ENCODE assay signal across 27 cellular contexts in genomic region chr1:161171696-161172095, GRCh38. TPM values are rescaled to one million over a fixed set of nuclear protein-coding genes. Genes with fewer than 3 reads are reported as not detected.
A peak's percentile ranks its signal among the peaks of the same experiment; 100 is the strongest.
DNase-seq lines count a peak whose midpoint lies in the region; ATAC-seq lines count a peak whose summit lies in the region.
"Had no signal": no experiment of that assay in that cellular context is flagged by ENCODE, and none has a peak within 500 bp of the region (broad histone marks: within the 10 kb centered on the region; RNA-seq: fewer than 3 reads in every experiment).

No MANE protein-coding gene starts in this region.

- H3K27me3 Mint-ChIP-seq in activated naive CD8-positive, alpha-beta T cell = no peaks in the 10 kb centered on the region
- H3K27me3 Mint-ChIP-seq in activated naive CD8-positive, alpha-beta T cell treated with anti-CD3 and anti-CD28 coated beads, Interleukin-2, amount 50 U/mL, for 24 hours = no peaks in the 10 kb centered on the region
- H3K27me3 Mint-ChIP-seq in activated T-helper 17 cell treated with anti-CD3 and anti-CD28 coated beads, Interleukin-2, amount 50 U/mL, for 72 hours = no peaks in the 10 kb centered on the region
- no peaks in the 10 kb centered on the region for H3K27me3 Mint-ChIP-seq in natural killer cell treated with Interleukin-12 subunit alpha and Interleukin-12 subunit beta and Interleukin-15 and Interleukin-18, amount 100 ng/mL, for 72 hours
- H3K27me3 Mint-ChIP-seq: activated B cell treated with CpG ODN at 0.5 μM for 24 hours had no signal

- H3K27ac Mint-ChIP-seq in activated naive CD8-positive, alpha-beta T cell = peak overlapping the region; percentile 22
- no peak overlapping the region for H3K27ac Mint-ChIP-seq in activated naive CD8-positive, alpha-beta T cell treated with anti-CD3 and anti-CD28 coated beads, Interleukin-2, amount 50 U/mL, for 24 hours
- peak overlapping the region; percentile 69 for H3K27ac Mint-ChIP-seq in activated T-helper 17 cell treated with anti-CD3 and anti-CD28 coated beads, Interleukin-2, amount 50 U/mL, for 72 hours
- peak overlapping the region; percentile 49 to 58 for H3K27ac Mint-ChIP-seq in natural killer cell treated with Interleukin-12 subunit alpha and Interleukin-12 subunit beta and Interleukin-15 and Interleukin-18, amount 100 ng/mL, for 72 hours
- H3K27ac Mint-ChIP-seq: activated B cell treated with CpG ODN at 0.5 μM for 24 hours had no signal

- peaks cover 13 to 52% (median 37%) of the 10 kb centered on the region in 5 donors for H3K4me1 ChIP-seq in subcutaneous abdominal adipose tissue (ENCODE audit: control insufficient read depth in 5 of 5, insufficient read depth in 5 of 5, low read length in 5 of 5)

- peaks cover 5% of the 10 kb centered on the region for H3K36me3 Mint-ChIP-seq in activated naive CD8-positive, alpha-beta T cell
- peaks cover 29% of the 10 kb centered on the region for H3K36me3 Mint-ChIP-seq in activated naive CD8-positive, alpha-beta T cell treated with anti-CD3 and anti-CD28 coated beads, Interleukin-2, amount 50 U/mL, for 24 hours (ENCODE audit: low read depth)
- peaks cover 89% of the 10 kb centered on the region for H3K36me3 Mint-ChIP-seq in activated T-helper 17 cell treated with anti-CD3 and anti-CD28 coated beads, Interleukin-2, amount 50 U/mL, for 72 hours (ENCODE audit: low read depth)
- peaks cover 33% of the 10 kb centered on the region for H3K36me3 Mint-ChIP-seq in natural killer cell treated with Interleukin-12 subunit alpha and Interleukin-12 subunit beta and Interleukin-15 and Interleukin-18, amount 100 ng/mL, for 72 hours

- H3K4me3 Mint-ChIP-seq in activated naive CD8-positive, alpha-beta T cell = no peak overlapping the region
- H3K4me3 Mint-ChIP-seq in activated naive CD8-positive, alpha-beta T cell treated with anti-CD3 and anti-CD28 coated beads, Interleukin-2, amount 50 U/mL, for 24 hours = no peak overlapping the region
- H3K4me3 Mint-ChIP-seq in activated T-helper 17 cell treated with anti-CD3 and anti-CD28 coated beads, Interleukin-2, amount 50 U/mL, for 72 hours = no peak overlapping the region
- H3K4me3 Mint-ChIP-seq in natural killer cell treated with Interleukin-12 subunit alpha and Interleukin-12 subunit beta and Interleukin-15 and Interleukin-18, amount 100 ng/mL, for 72 hours = no peak overlapping the region
- H3K4me3 Mint-ChIP-seq: activated B cell treated with CpG ODN at 0.5 μM for 24 hours had no signal

- peaks cover 45% of the 10 kb centered on the region for H3K4me1 Mint-ChIP-seq in activated naive CD8-positive, alpha-beta T cell (ENCODE audit: low read depth)
- peaks cover 43% of the 10 kb centered on the region for H3K4me1 Mint-ChIP-seq in activated naive CD8-positive, alpha-beta T cell treated with anti-CD3 and anti-CD28 coated beads, Interleukin-2, amount 50 U/mL, for 24 hours
- peaks cover 39% of the 10 kb centered on the region for H3K4me1 Mint-ChIP-seq in activated T-helper 17 cell treated with anti-CD3 and anti-CD28 coated beads, Interleukin-2, amount 50 U/mL, for 72 hours
- peaks cover 46 to 59% of the 10 kb centered on the region in 2 donors for H3K4me1 Mint-ChIP-seq in natural killer cell treated with Interleukin-12 subunit alpha and Interleukin-12 subunit beta and Interleukin-15 and Interleukin-18, amount 100 ng/mL, for 72 hours (ENCODE audit: low read depth in 2 of 2)

- no peaks in the 10 kb centered on the region for H3K9me3 ChIP-seq in subcutaneous abdominal adipose tissue (ENCODE audit: control insufficient read depth in 5 of 5, low read length in 5 of 5)
- H3K9me3 ChIP-seq: tibial nerve had no signal

- H3K27ac ChIP-seq in subcutaneous abdominal adipose tissue (ENCODE audit: low read depth, low read length) = peak overlapping the region; percentile 85
- H3K27ac ChIP-seq: coronary artery had no signal

- H3K9me3 Mint-ChIP-seq in activated naive CD8-positive, alpha-beta T cell (ENCODE audit: low read depth) = no peaks in the 10 kb centered on the region
- H3K9me3 Mint-ChIP-seq in activated naive CD8-positive, alpha-beta T cell treated with anti-CD3 and anti-CD28 coated beads, Interleukin-2, amount 50 U/mL, for 24 hours = no peaks in the 10 kb centered on the region
- no peaks in the 10 kb centered on the region for H3K9me3 Mint-ChIP-seq in activated T-helper 17 cell treated with anti-CD3 and anti-CD28 coated beads, Interleukin-2, amount 50 U/mL, for 72 hours
- no peaks in the 10 kb centered on the region for H3K9me3 Mint-ChIP-seq in natural killer cell treated with Interleukin-12 subunit alpha and Interleukin-12 subunit beta and Interleukin-15 and Interleukin-18, amount 100 ng/mL, for 72 hours
- H3K9me3 Mint-ChIP-seq: activated B cell treated with CpG ODN at 0.5 μM for 24 hours had no signal

- H3K9ac ChIP-seq in subcutaneous abdominal adipose tissue (ENCODE audit: low read length in 5 of 5) = peak overlapping the region in 1 of 5 donors; percentile 39

- H3K27me3 ChIP-seq in subcutaneous abdominal adipose tissue (ENCODE audit: control insufficient read depth in 5 of 5, insufficient read depth in 4 of 5, low read length in 5 of 5) = no peaks in the 10 kb centered on the region
- H3K27me3 ChIP-seq: tibial nerve had no signal

- ATAC-seq in activated naive CD8-positive, alpha-beta T cell treated with anti-CD3 and anti-CD28 coated beads, Interleukin-2, amount 50 U/mL, for 24 hours = no peak
- ATAC-seq in activated T-helper 17 cell treated with anti-CD3 and anti-CD28 coated beads, Interleukin-2, amount 50 U/mL, for 72 hours (replicated peaks) = no peak
- no peak for ATAC-seq in natural killer cell treated with Interleukin-12 subunit alpha and Interleukin-12 subunit beta and Interleukin-15 and Interleukin-18, amount 100 ng/mL, for 72 hours
- no peak for ATAC-seq in HG02973 (IDR thresholded peaks at IDR 0.05; ENCODE audit: unreplicated experiment)
- no peak for ATAC-seq in HG03196 (IDR thresholded peaks at IDR 0.05; ENCODE audit: unreplicated experiment)
- no peak for ATAC-seq in GM21528 (IDR thresholded peaks at IDR 0.05; ENCODE audit: low FRiP score, unreplicated experiment)

- no peak for DNase-seq in activated naive CD8-positive, alpha-beta T cell treated with anti-CD3 and anti-CD28 coated beads, Interleukin-2, amount 50 U/mL, for 24 hours
- DNase-seq in natural killer cell treated with Interleukin-12 subunit alpha and Interleukin-12 subunit beta and Interleukin-15 and Interleukin-18, amount 100 ng/mL, for 72 hours (ENCODE audit: low spot score) = no peak
- DNase-seq: activated B cell treated with CpG ODN at 0.5 μM for 24 hours; activated effector memory CD4-positive, alpha-beta T cell treated with anti-CD3 and anti-CD28 coated beads, Interleukin-2, amount 50 U/mL, for 16 hours; amniotic stem cell; DMS53; GDM1; KG1; kidney glomerular epithelial cell; mesenchymal stem cell; NCI-H1417 treated with DMSO at 0.1 percent for 48 hours; NCI-H2107; NCI-H446; nucleus accumbens; SHP77; stimulated activated CD4-positive, alpha-beta T cell treated with anti-CD3 and anti-CD28 coated beads, Interleukin-4, amount 100 ng/mL, for 1 hour; stimulated activated naive CD4-positive, alpha-beta T cell; T1000 had no signal

- H3K4me3 ChIP-seq in subcutaneous abdominal adipose tissue (ENCODE audit: low read depth in 1 of 5, low read length in 5 of 5) = no peak overlapping the region
- H3K4me3 ChIP-seq: coronary artery, tibial nerve had no signal

- H3K36me3 ChIP-seq in subcutaneous abdominal adipose tissue (ENCODE audit: control insufficient read depth in 5 of 5, insufficient read depth in 5 of 5, low read length in 5 of 5) = peaks cover 5 to 77% (median 60%) of the 10 kb centered on the region in 5 donors

RNA-seq across cellular contexts. Expression of gene PPOX, which starts 5.5 kb away (rescaled TPM):
- 10 to 100 TPM; 27.3 to 44.9 TPM for total RNA-seq in activated T-helper 17 cell treated with anti-CD3 and anti-CD28 coated beads, Interleukin-2, amount 50 U/mL, for 72 hours
- total RNA-seq in natural killer cell treated with Interleukin-12 subunit alpha and Interleukin-12 subunit beta and Interleukin-15 and Interleukin-18, amount 100 ng/mL, for 72 hours = 10 to 100 TPM; 25.7 to 30.3 TPM

RNA-seq across cellular contexts. Expression of gene B4GALT3, which starts 5.6 kb away (rescaled TPM):
- total RNA-seq in activated T-helper 17 cell treated with anti-CD3 and anti-CD28 coated beads, Interleukin-2, amount 50 U/mL, for 72 hours = 10 to 100 TPM; 55.7 to 60.9 TPM
- 10 to 100 TPM; 61.7 to 75.0 TPM for total RNA-seq in natural killer cell treated with Interleukin-12 subunit alpha and Interleukin-12 subunit beta and Interleukin-15 and Interleukin-18, amount 100 ng/mL, for 72 hours

RNA-seq across cellular contexts. Expression of gene USP21, which starts 12.4 kb away (rescaled TPM):
- 10 to 100 TPM; 28.6 to 30.1 TPM for total RNA-seq in activated T-helper 17 cell treated with anti-CD3 and anti-CD28 coated beads, Interleukin-2, amount 50 U/mL, for 72 hours
- total RNA-seq in natural killer cell treated with Interleukin-12 subunit alpha and Interleukin-12 subunit beta and Interleukin-15 and Interleukin-18, amount 100 ng/mL, for 72 hours = 10 to 100 TPM; 21.2 to 29.0 TPM

RNA-seq across cellular contexts. Expression of gene UFC1, which starts 17.9 kb away (rescaled TPM):
- 100 to 1,000 TPM; 184 to 209 TPM for total RNA-seq in activated T-helper 17 cell treated with anti-CD3 and anti-CD28 coated beads, Interleukin-2, amount 50 U/mL, for 72 hours
- total RNA-seq in natural killer cell treated with Interleukin-12 subunit alpha and Interleukin-12 subunit beta and Interleukin-15 and Interleukin-18, amount 100 ng/mL, for 72 hours = 100 to 1,000 TPM; 100 to 114 TPM

RNA-seq across cellular contexts. Expression of gene ADAMTS4, which starts 27.2 kb away (rescaled TPM):
- total RNA-seq in activated T-helper 17 cell treated with anti-CD3 and anti-CD28 coated beads, Interleukin-2, amount 50 U/mL, for 72 hours = 1 to 10 TPM; 2.2 to 3.1 TPM
- under 1 TPM; 0.43 to 0.89 TPM for total RNA-seq in natural killer cell treated with Interleukin-12 subunit alpha and Interleukin-12 subunit beta and Interleukin-15 and Interleukin-18, amount 100 ng/mL, for 72 hours
- total RNA-seq: activated B cell treated with CpG ODN at 0.5 μM for 24 hours, HT-29 had no signal
